Comparison of ENCODE assay signal across 9 cellular contexts in genomic region chr3:51388286-51389029, GRCh38. TPM values are rescaled to one million over a fixed set of nuclear protein-coding genes. Genes with fewer than 3 reads are reported as not detected.
DNase-seq lines count a peak whose midpoint lies in the region; ATAC-seq, FAIRE-seq and TF ChIP-seq lines count a peak whose summit lies in the region.
"Had no signal": no experiment of that assay in that cellular context is flagged by ENCODE, and none has a peak within 500 bp of the region (broad histone marks: within the 10 kb centered on the region; RNA-seq: fewer than 3 reads in every experiment).

No MANE protein-coding gene starts in this region.

- in situ Hi-C loops in GM12878 (cut with MboI), result loop anchor here (5.0 to 10.0 kb wide), 2 partner anchors 294 to 1034 kb away; partner anchors contain the start of genes CYB561D2, NPRL2 and TMEM115

- no peak overlapping the region; the same call in 1 of the 2 replicates for H3K9ac ChIP-seq in GM12878 (ENCODE audit: control insufficient read depth, insufficient read depth, low read length)
- peak overlapping the region in 1 of 2 donors; percentile 34 for H3K9ac ChIP-seq in mucosa of rectum (ENCODE audit: low read depth in 1 of 2, low read length in 2 of 2)

- POLR2A ChIA-PET in GM12878 (lab: Charles Lee), result interaction anchor here (0.9 to 2.1 kb wide), 3 partner anchors 111 to 819 kb away, joined by 3 to 6 read pairs (median 3); partner anchors contain the start of genes DCAF1 and HEMK1

- H3K36me3 ChIP-seq in GM12878 (ENCODE audit: control insufficient read depth in 2 of 2, insufficient read depth in 2 of 2, low read length in 1 of 2), result peaks cover 8 to 23% of the 10 kb centered on the region in 2 experiments
- H3K36me3 ChIP-seq in mucosa of rectum (ENCODE audit: control insufficient read depth in 2 of 2, insufficient read depth in 2 of 2, low read length in 2 of 2), result peaks cover 19 to 26% of the 10 kb centered on the region in 2 donors

- H3K36me3 Mint-ChIP-seq in immature natural killer cell, result peaks cover 0 to 21% (median 16%) of the 10 kb centered on the region in 3 donors
- H3K36me3 Mint-ChIP-seq in activated T-cell treated with anti-CD3 and anti-CD28 coated beads, Interleukin-2, amount 50 U/mL, for 72 hours (ENCODE audit: insufficient read depth in 2 of 2), result peaks cover 12 to 29% of the 10 kb centered on the region in 2 donors

- no peak for TF ChIP-seq POLR2A in GM12878 (IDR thresholded peaks at IDR 0.05; ENCODE audit: low read depth, low read length)

- SMC1A ChIA-PET in GM12878 (lab: Charles Lee; ENCODE audit: uncharacterized antibody, unreplicated experiment), result interaction anchor here (0.7 to 2.0 kb wide), 8 partner anchors 13 to 1034 kb away, joined by 3 to 13 read pairs (median 4); partner anchors contain the start of gene DCAF1

- H3K9me3 ChIP-seq in GM12878 (replicated peaks; ENCODE audit: control insufficient read depth, insufficient read depth, low read length), result no peaks in the 10 kb centered on the region
- no peaks in the 10 kb centered on the region for H3K9me3 ChIP-seq in mucosa of rectum (ENCODE audit: control insufficient read depth in 2 of 2, low read length in 2 of 2)
- H3K9me3 ChIP-seq: neutrophil had no signal

- peak overlapping the region in 1 of 5 donors; percentile 26 for H3K4me3 Mint-ChIP-seq in immature natural killer cell
- no peak overlapping the region for H3K4me3 Mint-ChIP-seq in activated T-cell treated with anti-CD3 and anti-CD28 coated beads, Interleukin-2, amount 50 U/mL, for 72 hours

- H2AFZ ChIP-seq in GM12878 (ENCODE audit: control insufficient read depth, low read depth, low read length), result no peak overlapping the region

- peaks cover 9 to 23% (median 16%) of the 10 kb centered on the region in 3 donors for H3K27me3 Mint-ChIP-seq in immature natural killer cell (ENCODE audit: low read depth in 3 of 3)
- no peaks in the 10 kb centered on the region for H3K27me3 Mint-ChIP-seq in activated T-cell treated with anti-CD3 and anti-CD28 coated beads, Interleukin-2, amount 50 U/mL, for 72 hours (ENCODE audit: low read depth)

- intact Hi-C loops in GM12878 (cut with micrococcal nuclease; ENCODE audit: unreplicated experiment), result loop anchor here (5.0 kb wide), 2 partner anchors 284 to 821 kb away; partner anchors contain the start of genes C3orf18, HEMK1 and TEX264

- no TSS peak for BruUV-seq in GM12878 (replicated peaks; lab: Mats Ljungman, UMichigan)

- no peaks in the 10 kb centered on the region for H3K9me3 Mint-ChIP-seq in immature natural killer cell
- no peaks in the 10 kb centered on the region for H3K9me3 Mint-ChIP-seq in activated T-cell treated with anti-CD3 and anti-CD28 coated beads, Interleukin-2, amount 50 U/mL, for 72 hours

- H3K4me3 ChIP-seq in GM12878 (no peak overlapping the region), mucosa of rectum (ENCODE audit: low read length in 2 of 2) (peak overlapping the region in 1 of 2 donors; percentile 39)

- no peak for ATAC-seq in GM12878
- ATAC-seq in activated T-cell treated with anti-CD3 and anti-CD28 coated beads, Interleukin-2, amount 50 U/mL, for 72 hours (replicated peaks in 1 of 2), result no peak

- TF ChIP-seq EP300 in GM12878 (IDR thresholded peaks at IDR 0.05; ENCODE audit: borderline replicate concordance in 1 of 2, control insufficient read depth in 1 of 2, low read depth in 2 of 2, low read length in 2 of 2), result no peak

- RAD21 ChIA-PET in GM12878 (lab: Charles Lee; ENCODE audit: unreplicated experiment), result interaction anchor here (1.2 to 2.1 kb wide), 5 partner anchors 111 to 410 kb away, joined by 3 to 8 read pairs (median 5); partner anchors contain the start of gene DCAF1

- peaks cover 66 to 76% of the 10 kb centered on the region in 2 donors for H3K4me1 Mint-ChIP-seq in immature natural killer cell
- H3K4me1 Mint-ChIP-seq in activated T-cell treated with anti-CD3 and anti-CD28 coated beads, Interleukin-2, amount 50 U/mL, for 72 hours (ENCODE audit: low read depth), result peaks cover 70% of the 10 kb centered on the region

- CTCF ChIA-PET in GM12878 (lab: Yijun Ruan, JAX), result interaction anchor here (0.6 to 4.4 kb wide), 19 partner anchors 9 to 1038 kb away, joined by 3 to 37 read pairs (median 6); partner anchors contain the start of genes CISH, CYB561D2, DCAF1 and HEMK1

- no peaks in the 10 kb centered on the region for H3K27me3 ChIP-seq in GM12878 (replicated peaks in 1 of 2; ENCODE audit: control insufficient read depth in 2 of 2, insufficient read depth in 2 of 2, low read length in 1 of 2)
- H3K27me3 ChIP-seq in mucosa of rectum (ENCODE audit: control insufficient read depth in 2 of 2, insufficient read depth in 2 of 2, low read length in 2 of 2), result no peaks in the 10 kb centered on the region
- H3K27me3 ChIP-seq: neutrophil had no signal

- TF ChIP-seq RAD21 in GM12878 (IDR thresholded peaks at IDR 0.05; ENCODE audit: insufficient read depth, low read depth, low read length), result no peak

- TF ChIP-seq CTCF in GM12878 (IDR thresholded peaks at IDR 0.05 in 2 of 3, conservative IDR thresholded peaks at IDR 0.05 in 1 of 3; ENCODE audit: control insufficient read depth in 2 of 3, extremely low read depth in 1 of 3, insufficient read depth in 1 of 3, low read depth in 3 of 3, low read length in 3 of 3), result peak in 2 of 3 experiments; percentile 25 to 36; a peak in 4 of 6 replicates

- H3K4me1 ChIP-seq in GM12878 (ENCODE audit: control insufficient read depth, insufficient read depth, low read length), result peaks cover 24% of the 10 kb centered on the region
- peaks cover 57 to 67% of the 10 kb centered on the region in 2 donors for H3K4me1 ChIP-seq in mucosa of rectum (ENCODE audit: control insufficient read depth in 2 of 2, insufficient read depth in 2 of 2, low read length in 2 of 2)

- H3K27ac Mint-ChIP-seq in immature natural killer cell, result peak overlapping the region in 3 of 6 donors; percentile 28 to 59 (median 45)
- H3K27ac Mint-ChIP-seq in activated T-cell treated with anti-CD3 and anti-CD28 coated beads, Interleukin-2, amount 50 U/mL, for 72 hours, result no peak overlapping the region

- peaks cover 9% of the 10 kb centered on the region; the same call in 1 of the 2 replicates for H4K20me1 ChIP-seq in GM12878 (ENCODE audit: control insufficient read depth, insufficient read depth)

- WGBS in GM12878 (ENCODE audit: insufficient coverage, insufficient replicate concordance, low lambda C conversion rate, missing lambda C conversion rate), result 82% methylated on average over 6 of the region's 6 CpGs

- H3K27ac ChIP-seq in GM12878 (ENCODE audit: control insufficient read depth, insufficient read depth), result no peak overlapping the region
- peak overlapping the region; percentile 64 to 76 for H3K27ac ChIP-seq in mucosa of rectum (ENCODE audit: low read depth in 2 of 2, low read length in 2 of 2)
- H3K27ac ChIP-seq: neutrophil had no signal

- no peak for FAIRE-seq in GM12878 (lab: Jason Lieb, UNC)

- peak overlapping the region; percentile 96 for H3K4me2 ChIP-seq in GM12878 (ENCODE audit: control insufficient read depth, insufficient read depth)

- peak; percentile 41 for DNase-seq in DMS114 treated with DMSO at 0.1 percent for 48 hours (lab: John Stamatoyannopoulos, UW; ENCODE audit: unreplicated experiment)
- DNase-seq in Kasumi-1 (lab: John Stamatoyannopoulos, UW), result peak; percentile 65 to 78
- no peak for DNase-seq in GM12878 (ENCODE audit: low read depth, low spot score)
- DNase-seq in immature natural killer cell, result no peak
- DNase-seq in pons (ENCODE audit: low spot score), result no peak
- no peak for DNase-seq in A172 (ENCODE audit: low spot score)
- no peak for DNase-seq in activated T-cell treated with anti-CD3 and anti-CD28 coated beads, Interleukin-2, amount 50 U/mL, for 72 hours

- peaks cover 70% of the 10 kb centered on the region for H3K79me2 ChIP-seq in GM12878 (ENCODE audit: control insufficient read depth, insufficient read depth, low read length)

RNA-seq across cellular contexts. Expression of gene RBM15B, which starts 2.6 kb away (rescaled TPM):
- 8.5 and 10.2 TPM in 2 replicates for total RNA-seq in GM12878 (2013; cell fraction: nucleolus; rRNA removed)
- total RNA-seq in GM12878 (2014; rRNA removed), result 23.1 and 26.1 TPM in 2 replicates
- total RNA-seq in GM12878 (2014; rRNA removed; fragmentation: Illumina TruSeq; extraction: Trizol), result 17.8 and 19.9 TPM in 2 replicates
- total RNA-seq in GM12878 (2021), result 34.5 and 34.8 TPM in 2 replicates
- polyA plus RNA-seq in GM12878 (2011; ENCODE audit: low read depth), result 8.1 TPM
- 5.1 and 6.1 TPM in 2 replicates for polyA plus RNA-seq in GM12878 (2011; rRNA removed)
- 7.8 and 9.8 TPM in 2 replicates for polyA plus RNA-seq in GM12878 (2011; cell fraction: cytosol; rRNA removed)
- polyA plus RNA-seq in GM12878 (2011; cell fraction: nucleus; rRNA removed), result 7.2 and 8.5 TPM in 2 replicates
- 11.3 and 18.0 TPM in 2 replicates for polyA plus RNA-seq in GM12878 (2012)
- polyA plus RNA-seq in GM12878 (2014; fragmentation: Illumina TruSeq; extraction: Trizol), result 12.5 and 21.2 TPM in 2 replicates
- polyA plus RNA-seq in GM12878 (2014; fragmentation: Nextera tagmentation; extraction: Ambion mirVana), result 1 to 10 TPM; 2.4 to 3.0 TPM
- polyA plus RNA-seq in GM12878 (2014; rRNA removed), result 22.9 and 23.6 TPM in 2 replicates
- 10 to 100 TPM in 1 of 2 experiments, 1 to 10 TPM in 1; 3.5 to 18.3 TPM for polyA plus RNA-seq in GM12878 (2016; fragmentation: Nextera tagmentation; extraction: Ambion mirVana)
- 9.5 and 14.5 TPM in 2 replicates for polyA minus RNA-seq in GM12878 (2011; rRNA and poly(A)+ RNA removed)
- 4.8 and 6.3 TPM in 2 replicates for polyA minus RNA-seq in GM12878 (2011; cell fraction: cytosol; rRNA and poly(A)+ RNA removed)
- polyA minus RNA-seq in GM12878 (2011; cell fraction: nucleus; rRNA and poly(A)+ RNA removed), result 11.7 and 18.3 TPM in 2 replicates
- 10 to 100 TPM; 10.3 to 12.1 (median 11.3) TPM for polyA plus RNA-seq in immature natural killer cell
- 20.2 and 22.5 TPM in 2 replicates for total RNA-seq in A172 (2014; rRNA removed; shearing (Covaris generic))
- total RNA-seq in activated T-cell treated with anti-CD3 and anti-CD28 coated beads, Interleukin-2, amount 50 U/mL, for 72 hours, result 10 to 100 TPM; 19.6 to 24.4 TPM

RNA-seq across cellular contexts. Expression of gene MANF, which starts 3.4 kb away (rescaled TPM):
- 15.9 and 16.2 TPM in 2 replicates for total RNA-seq in GM12878 (2013; cell fraction: nucleolus; rRNA removed)
- total RNA-seq in GM12878 (2014; rRNA removed) (73.4 and 81.6 TPM in 2 replicates), GM12878 (2014; rRNA removed; fragmentation: Illumina TruSeq; extraction: Trizol) (84.6 and 100 TPM in 2 replicates), GM12878 (2021) (79.7 and 81.5 TPM in 2 replicates)
- polyA plus RNA-seq in GM12878 (2011; ENCODE audit: low read depth), result 50.6 TPM
- polyA plus RNA-seq in GM12878 (2011; rRNA removed) (65.7 and 85.1 TPM in 2 replicates), GM12878 (2014; fragmentation: Illumina TruSeq; extraction: Trizol) (120 and 125 TPM in 2 replicates), GM12878 (2014; fragmentation: Nextera tagmentation; extraction: Ambion mirVana) (10 to 100 TPM; 22.0 to 68.0 TPM), GM12878 (2014; rRNA removed) (84.3 and 88.6 TPM in 2 replicates), GM12878 (2016; fragmentation: Nextera tagmentation; extraction: Ambion mirVana) (100 to 1,000 TPM in 1 of 2 experiments, 10 to 100 TPM in 1; 95.1 to 103 TPM), immature natural killer cell (100 to 1,000 TPM in 1 of 3 donors, 10 to 100 TPM in 2; 58.7 to 109 (median 82.4) TPM)
- 37.5 and 55.0 TPM in 2 replicates for polyA plus RNA-seq in GM12878 (2011; cell fraction: cytosol; rRNA removed)
- 18.1 and 19.3 TPM in 2 replicates for polyA plus RNA-seq in GM12878 (2011; cell fraction: nucleus; rRNA removed)
- 109 TPM in 2 replicates for polyA plus RNA-seq in GM12878 (2012)
- 13.5 and 13.7 TPM in 2 replicates for polyA minus RNA-seq in GM12878 (2011; rRNA and poly(A)+ RNA removed)
- polyA minus RNA-seq in GM12878 (2011; cell fraction: cytosol; rRNA and poly(A)+ RNA removed), result 12.0 and 16.9 TPM in 2 replicates
- 5.6 and 11.7 TPM in 2 replicates for polyA minus RNA-seq in GM12878 (2011; cell fraction: nucleus; rRNA and poly(A)+ RNA removed)
- total RNA-seq in A172 (2014; rRNA removed; shearing (Covaris generic)), result 128 and 156 TPM in 2 replicates
- 100 to 1,000 TPM; 112 to 141 TPM for total RNA-seq in activated T-cell treated with anti-CD3 and anti-CD28 coated beads, Interleukin-2, amount 50 U/mL, for 72 hours

Comparison
In these comparisons a context has a peak if more than half of its experiments do, and no peak if none do; other contexts are left out.
1. DNase-seq: peak in DMS114 treated with DMSO at 0.1 percent for 48 hours (single experiment) and Kasumi-1 (2 of 2); none in GM12878 (single experiment), immature natural killer cell (0 of 3), pons (single experiment), A172 (single experiment) and activated T-cell treated with anti-CD3 and anti-CD28 coated beads, Interleukin-2, amount 50 U/mL, for 72 hours (0 of 2).